In genomic region chr11:102007567-102008437, GRCh38 we compare ENCODE assay signal across 8 cellular contexts. TPM values are rescaled to one million over a fixed set of nuclear protein-coding genes. Genes with fewer than 3 reads are reported as not detected.
DNase-seq lines count a peak whose midpoint lies in the region; ATAC-seq and TF ChIP-seq lines count a peak whose summit lies in the region.
"Had no signal": no experiment of that assay in that cellular context is flagged by ENCODE, and none has a peak within 500 bp of the region (broad histone marks: within the 10 kb centered on the region; RNA-seq: fewer than 3 reads in every experiment).

No MANE protein-coding gene starts in this region.

- H3K4me1 Mint-ChIP-seq in activated CD4-positive, alpha-beta memory T cell treated with anti-CD3 and anti-CD28 coated beads for 36 hours (ENCODE audit: low read depth), result peaks cover 8% of the 10 kb centered on the region

- peak; percentile 65; the same call in 2 of the 3 replicates for ATAC-seq in SK-N-SH treated with all-trans-retinoic acid at 6 μM for 48 hours

- peak; percentile 23 for TF ChIP-seq CTCF in GM12865 (IDR thresholded peaks at IDR 0.05; ENCODE audit: insufficient read depth, low read depth, low read length, missing control alignments)
- TF ChIP-seq CTCF in HEK293 (tag by site-specific recombination; IDR thresholded peaks at IDR 0.05), result no peak
- peak; percentile 42 for TF ChIP-seq CTCF in fibroblast of pulmonary artery (IDR thresholded peaks at IDR 0.05; ENCODE audit: low read length, missing control alignments)
- TF ChIP-seq CTCF in prostate gland (IDR thresholded peaks at IDR 0.05), result peak in 3 of 4 experiments; percentile 72 to 79 (median 77)

- no peaks in the 10 kb centered on the region for H3K36me3 Mint-ChIP-seq in activated CD4-positive, alpha-beta memory T cell treated with anti-CD3 and anti-CD28 coated beads for 36 hours
- H3K36me3 Mint-ChIP-seq: activated naive CD4-positive, alpha-beta T cell treated with anti-CD3 and anti-CD28 coated beads, Interleukin-2, amount 50 U/mL, for 24 hours had no signal

- H3K4me3 ChIP-seq in GM12865 (ENCODE audit: low read depth, low read length), result no peak overlapping the region
- H3K4me3 ChIP-seq in HEK293 (ENCODE audit: low read depth, low read length), result no peak overlapping the region
- H3K4me3 ChIP-seq in fibroblast of pulmonary artery (replicated peaks; ENCODE audit: low read depth, low read length), result no peak overlapping the region
- no peak overlapping the region for H3K4me3 ChIP-seq in prostate gland

- peaks cover 8% of the 10 kb centered on the region for H3K27me3 Mint-ChIP-seq in activated CD4-positive, alpha-beta memory T cell treated with anti-CD3 and anti-CD28 coated beads for 36 hours

- H3K4me1 ChIP-seq in HEK293 (ENCODE audit: control insufficient read depth, insufficient read depth, low read length) (no peaks in the 10 kb centered on the region), prostate gland (replicated peaks) (no peaks in the 10 kb centered on the region)

- no peak for TF ChIP-seq POLR2A in prostate gland (IDR thresholded peaks at IDR 0.05)

- POLR2A ChIA-PET in HEK293 (lab: Yijun Ruan, JAX), result interaction anchor here (0.6 to 1.0 kb wide), 3 partner anchors 93 to 149 kb away, joined by 3 read pairs; partner anchors contain the start of gene CEP126
- POLR2A ChIA-PET in activated CD4-positive, alpha-beta memory T cell treated with anti-CD3 and anti-CD28 coated beads for 36 hours (lab: Charles Lee), result no interaction called here

- H3K27ac ChIP-seq in HEK293 (ENCODE audit: extremely low read depth, low read depth, low read length) (no peak overlapping the region), prostate gland (peak overlapping the region in 1 of 2 donors; percentile 28)

- DNase-seq in GM12865 (ENCODE audit: low read depth), result peak; percentile 23
- peak; percentile 21 for DNase-seq in MV-4-11 (lab: John Stamatoyannopoulos, UW)
- DNase-seq in fibroblast of pulmonary artery (ENCODE audit: low read depth), result peak; percentile 68
- peak; percentile 42 for DNase-seq in prostate gland (ENCODE audit: low spot score)
- no peak for DNase-seq in activated CD4-positive, alpha-beta memory T cell treated with anti-CD3 and anti-CD28 coated beads for 36 hours

- intact Hi-C loops in prostate gland (cut with DNase I), result loop anchor here (2.0 kb wide), 1 partner anchor 145 kb away; no protein-coding TSS in a partner anchor
- intact Hi-C loops in activated CD4-positive, alpha-beta memory T cell treated with anti-CD3 and anti-CD28 coated beads for 36 hours (cut with micrococcal nuclease), result loop anchor here (1.0 to 5.0 kb wide), 2 partner anchors 91 to 148 kb away; partner anchors contain the start of genes ANGPTL5 and CEP126

- 22% methylated on average over 4 of the region's 4 CpGs for WGBS in prostate gland

- H3K9me3 ChIP-seq in HEK293 (ENCODE audit: control insufficient read depth, insufficient read depth, low read depth, low read length), result no peaks in the 10 kb centered on the region
- no peaks in the 10 kb centered on the region for H3K9me3 ChIP-seq in prostate gland

- CTCF ChIA-PET in HEK293 (lab: Yijun Ruan, JAX), result interaction anchor here (0.5 to 10.7 kb wide), 43 partner anchors 9 to 1099 kb away, joined by 3 to 196 read pairs (median 3); partner anchors contain the start of gene CEP126
- CTCF ChIA-PET in activated CD4-positive, alpha-beta memory T cell treated with anti-CD3 and anti-CD28 coated beads for 36 hours (lab: Charles Lee), result interaction anchor here (0.5 to 9.8 kb wide), 25 partner anchors 9 to 659 kb away, joined by 3 to 195 read pairs (median 4); partner anchors contain the start of gene CEP126

- H3K9me3 Mint-ChIP-seq in activated CD4-positive, alpha-beta memory T cell treated with anti-CD3 and anti-CD28 coated beads for 36 hours, result no peaks in the 10 kb centered on the region
- H3K9me3 Mint-ChIP-seq: activated naive CD4-positive, alpha-beta T cell treated with anti-CD3 and anti-CD28 coated beads, Interleukin-2, amount 50 U/mL, for 24 hours had no signal

- no peak overlapping the region for H3K27ac Mint-ChIP-seq in activated CD4-positive, alpha-beta memory T cell treated with anti-CD3 and anti-CD28 coated beads for 36 hours
- H3K27ac Mint-ChIP-seq: activated naive CD4-positive, alpha-beta T cell treated with anti-CD3 and anti-CD28 coated beads, Interleukin-2, amount 50 U/mL, for 24 hours had no signal

- no peak overlapping the region for H3K4me3 Mint-ChIP-seq in activated CD4-positive, alpha-beta memory T cell treated with anti-CD3 and anti-CD28 coated beads for 36 hours
- H3K4me3 Mint-ChIP-seq: activated naive CD4-positive, alpha-beta T cell treated with anti-CD3 and anti-CD28 coated beads, Interleukin-2, amount 50 U/mL, for 24 hours had no signal

- no peaks in the 10 kb centered on the region for H3K27me3 ChIP-seq in prostate gland (replicated peaks; ENCODE audit: insufficient read depth)

- H3K36me3 ChIP-seq in HEK293 (ENCODE audit: control insufficient read depth in 2 of 2, insufficient read depth in 1 of 2, low read length in 2 of 2) (no peaks in the 10 kb centered on the region), prostate gland (no peaks in the 10 kb centered on the region)

TF ChIP-seq in HEK293, 187 proteins besides CTCF, POLR2A, EP300 and RAD21:
- TF ChIP-seq ZBTB17 (tag by site-specific recombination; IDR thresholded peaks at IDR 0.05) (0 out of 2 replicates have a peak, but pooled peaks have one; percentile 21), ZNF654 (tag by site-specific recombination; IDR thresholded peaks at IDR 0.05; ENCODE audit: low read depth) (peak; percentile 54), GLIS2 (tag by site-specific recombination; IDR thresholded peaks at IDR 0.05) (no peak), MZF1 (tag by site-specific recombination; IDR thresholded peaks at IDR 0.05; ENCODE audit: borderline replicate concordance) (no peak), MYNN (tag by site-specific recombination; IDR thresholded peaks at IDR 0.05; ENCODE audit: borderline replicate concordance) (no peak)

TF ChIP-seq in SK-N-SH treated with all-trans-retinoic acid at 6 μM for 48 hours, 23 proteins besides CTCF, POLR2A, EP300 and RAD21 (continues in another document):
- TF ChIP-seq CREB5 (CRISPR knock-in tag; IDR thresholded peaks at IDR 0.05; ENCODE audit: low read depth) (no peak), PPARA (CRISPR knock-in tag; IDR thresholded peaks at IDR 0.05; ENCODE audit: borderline replicate concordance) (no peak), TCF4 (CRISPR knock-in tag; IDR thresholded peaks at IDR 0.05; ENCODE audit: borderline replicate concordance) (no peak), ZNF8 (CRISPR knock-in tag; IDR thresholded peaks at IDR 0.05) (no peak), SNAI2 (CRISPR knock-in tag; IDR thresholded peaks at IDR 0.05) (no peak), ZNF70 (CRISPR knock-in tag; IDR thresholded peaks at IDR 0.05) (no peak), ZFP30 (CRISPR knock-in tag; IDR thresholded peaks at IDR 0.05) (no peak), POU6F1 (CRISPR knock-in tag; IDR thresholded peaks at IDR 0.05; ENCODE audit: borderline replicate concordance, low read depth) (no peak), ZC3H10 (CRISPR knock-in tag; IDR thresholded peaks at IDR 0.05) (no peak), RARB (CRISPR knock-in tag; IDR thresholded peaks at IDR 0.05) (no peak), ZNF565 (CRISPR knock-in tag; conservative IDR thresholded peaks at IDR 0.05; ENCODE audit: low read depth) (no peak), ISL1 (CRISPR knock-in tag; IDR thresholded peaks at IDR 0.05) (no peak), GLIS3 (CRISPR knock-in tag; IDR thresholded peaks at IDR 0.05) (no peak), OSR1 (CRISPR knock-in tag; IDR thresholded peaks at IDR 0.05) (no peak), PATZ1 (CRISPR knock-in tag; IDR thresholded peaks at IDR 0.05; ENCODE audit: borderline replicate concordance) (no peak)

RNA-seq across cellular contexts. Expression of gene CFAP300, which starts 39.4 kb away (rescaled TPM):
- 10 to 100 TPM in 1 of 2 donors, 1 to 10 TPM in 1; 4.0 to 24.0 TPM for total RNA-seq in prostate gland
- total RNA-seq in activated CD4-positive, alpha-beta memory T cell treated with anti-CD3 and anti-CD28 coated beads for 36 hours, result not detected

Comparison
In these comparisons a context has a peak if more than half of its experiments do, and no peak if none do; other contexts are left out.
1. RNA of gene CFAP300, which starts 39.4 kb away (total RNA-seq): 4.0 to 24.0 TPM in prostate gland; not detected in activated CD4-positive, alpha-beta memory T cell treated with anti-CD3 and anti-CD28 coated beads for 36 hours; every median in the first group is over 4 times any median in the second.